In the genomic region with DNA sequence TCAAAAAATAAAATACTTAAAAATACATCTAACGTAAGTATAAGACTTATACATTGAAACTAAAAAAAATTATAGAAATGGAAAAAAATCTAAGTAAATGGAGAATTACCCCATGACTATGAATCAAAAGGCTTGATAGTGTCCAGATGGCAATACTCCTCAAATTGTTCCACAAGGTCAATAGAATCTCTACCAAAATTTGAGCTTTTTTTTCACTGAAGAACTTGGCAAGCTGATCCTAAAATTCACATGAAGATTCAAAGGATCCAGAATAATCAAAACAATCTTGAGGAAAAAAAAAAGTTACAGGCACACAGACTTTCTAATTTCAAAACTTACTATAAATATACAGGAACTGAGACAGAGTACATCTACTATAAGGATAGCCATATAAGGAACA, we compare ENCODE assay signal across 24 cellular contexts.
A peak's percentile ranks its signal among the peaks of the same experiment; 100 is the strongest.
DNase-seq lines count a peak whose midpoint lies in the region; FAIRE-seq and TF ChIP-seq lines count a peak whose summit lies in the region.
"Had no signal": no experiment of that assay in that cellular context is flagged by ENCODE, and none has a peak within 500 bp of the region (broad histone marks: within the 10 kb centered on the region; RNA-seq: fewer than 3 reads in every experiment).

No MANE protein-coding gene starts in this region.

- peaks cover 4% of the 10 kb centered on the region for H3K9me3 ChIP-seq in adipocyte (ENCODE audit: control insufficient read depth, low read length)

- no peak for TF ChIP-seq CTCF in fibroblast of mammary gland (conservative IDR thresholded peaks at IDR 0.05; ENCODE audit: control insufficient read depth, insufficient read depth, low read depth, low read length)

- FAIRE-seq in frontal cortex (lab: Jason Lieb, UNC) = peak; percentile 58
- FAIRE-seq: GM12892 had no signal

- DNase-seq in adipocyte (ENCODE audit: low read depth) (peak; percentile 24), fibroblast of mammary gland (ENCODE audit: low read depth) (peak; percentile 73), frontal cortex (ENCODE audit: low spot score in 2 of 2) (no peak), SW 1271 (lab: John Stamatoyannopoulos, UW) (no peak), NCI-H2081 treated with DMSO at 0.1 percent for 48 hours (lab: John Stamatoyannopoulos, UW) (no peak)
- no peak for DNase-seq in activated CD4-positive, CD25-positive, alpha-beta regulatory T cell (lab: John Stamatoyannopoulos, UW)
- DNase-seq in activated CD4-positive, CD25-positive, alpha-beta regulatory T cell treated with anti-CD3 and anti-CD28 coated beads, Interleukin-2, amount 50 U/mL, for 72 hours = no peak
- DNase-seq: CD4-positive, alpha-beta memory T cell; DND-41; GM23248; H9; HFFc6; KG1; NCI-H1092 treated with DMSO at 0.1 percent for 48 hours; NCI-H1436 treated with DMSO at 0.1 percent for 48 hours; NCI-H1930; NCI-H2227 treated with DMSO at 0.1 percent for 48 hours; NCI-H510A; NCI-H748 treated with DMSO at 0.1 percent for 48 hours; PC-9; RPMI8226; SIG-M5 had no signal

- no peaks in the 10 kb centered on the region for H3K36me3 ChIP-seq in adipocyte (ENCODE audit: control insufficient read depth, insufficient read depth, low read length, severe bottlenecking)
- H3K36me3 ChIP-seq: BLaER1 treated with 17β-estradiol and CSF1 and Interleukin-3, amounts not matched to agents 10 nM and 100 nM had no signal

- peaks cover 23% of the 10 kb centered on the region for H3K4me1 ChIP-seq in adipocyte (ENCODE audit: control insufficient read depth, insufficient read depth, low read length)
- H3K4me1 ChIP-seq: BLaER1 treated with 17β-estradiol and CSF1 and Interleukin-3, amounts not matched to agents 10 nM and 100 nM had no signal

- no peaks in the 10 kb centered on the region for H3K27me3 ChIP-seq in adipocyte (replicated peaks; ENCODE audit: control insufficient read depth, insufficient read depth, low read length)
- H3K27me3 ChIP-seq: BLaER1 treated with 17β-estradiol and CSF1 and Interleukin-3, amounts not matched to agents 10 nM and 100 nM had no signal

- H3K4me3 ChIP-seq in adipocyte (ENCODE audit: low read length) = no peak overlapping the region
- no peak overlapping the region for H3K4me3 ChIP-seq in fibroblast of mammary gland (ENCODE audit: control insufficient read depth, low read depth, low read length)
- H3K4me3 ChIP-seq: BLaER1 treated with 17β-estradiol and CSF1 and Interleukin-3, amounts not matched to agents 10 nM and 100 nM; GM23248; PC-9 had no signal

- H3K9ac ChIP-seq in adipocyte (ENCODE audit: low read length) = no peak overlapping the region
- H3K9ac ChIP-seq: BLaER1 treated with 17β-estradiol and CSF1 and Interleukin-3, amounts not matched to agents 10 nM and 100 nM; GM23248 had no signal

Comparison
In these comparisons a context has a peak if more than half of its experiments do, and no peak if none do; other contexts are left out.
1. DNase-seq: peak in adipocyte (single experiment) and fibroblast of mammary gland (single experiment); none in frontal cortex (0 of 2), SW 1271 (0 of 2), activated CD4-positive, CD25-positive, alpha-beta regulatory T cell (0 of 4), NCI-H2081 treated with DMSO at 0.1 percent for 48 hours (single experiment) and activated CD4-positive, CD25-positive, alpha-beta regulatory T cell treated with anti-CD3 and anti-CD28 coated beads, Interleukin-2, amount 50 U/mL, for 72 hours (single experiment).